Comparison of ENCODE assay signal across 8 cellular contexts in the genomic region with DNA sequence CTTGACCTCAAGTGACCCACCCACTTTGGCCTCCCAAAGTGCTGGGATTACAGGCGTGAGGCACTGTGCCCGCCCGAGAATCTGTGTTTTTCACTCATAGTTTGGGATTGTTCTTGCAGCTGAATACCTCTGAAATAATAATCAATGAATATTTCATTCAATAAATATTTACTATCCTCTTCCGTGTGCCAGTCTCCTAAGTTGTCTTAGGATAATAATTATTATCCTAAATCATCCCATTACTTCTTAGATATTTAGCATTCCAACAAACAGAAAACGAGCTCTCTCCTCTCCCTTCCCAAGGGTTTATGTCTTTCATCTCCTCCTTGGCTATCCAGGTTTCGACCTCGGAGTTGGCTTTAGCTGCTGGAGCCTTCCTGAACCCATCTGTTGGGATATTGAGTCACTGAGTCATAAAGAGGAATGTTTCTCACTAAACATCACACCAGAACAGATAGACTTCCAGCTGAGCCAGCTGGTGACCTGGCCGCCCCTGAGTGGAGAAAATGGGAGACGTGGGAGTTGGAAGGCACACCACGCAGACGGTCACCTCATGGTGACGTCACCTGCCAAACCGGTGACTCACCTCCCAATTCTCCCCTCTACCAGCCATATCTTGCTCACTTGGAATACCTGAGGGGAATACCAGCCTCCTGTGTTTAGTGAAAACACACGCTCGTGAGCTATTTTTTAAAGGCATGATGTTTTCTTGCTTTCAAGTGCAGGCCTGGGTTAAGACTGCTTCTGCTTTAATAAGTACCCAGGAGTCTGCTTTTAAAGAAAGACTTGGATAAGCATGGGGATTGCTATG. TPM values are rescaled to one million over a fixed set of nuclear protein-coding genes. Genes with fewer than 3 reads are reported as not detected.
DNase-seq lines count a peak whose midpoint lies in the region; ATAC-seq, FAIRE-seq and TF ChIP-seq lines count a peak whose summit lies in the region.

No MANE protein-coding gene starts in this region.

- peak overlapping the region in 3 of 4 donors; percentile 29 to 57 (median 52) for H3K27ac ChIP-seq in gastroesophageal sphincter
- no peak overlapping the region for H3K27ac ChIP-seq in OCI-LY7 (ENCODE audit: low read depth, low read length, poor library complexity, severe bottlenecking)

- H3K36me3 ChIP-seq in H7 (replicated peaks; ENCODE audit: control insufficient read depth, insufficient read depth, low read length) (no peaks in the 10 kb centered on the region), gastroesophageal sphincter (no peaks in the 10 kb centered on the region), OCI-LY7 (ENCODE audit: insufficient read depth, low read length) (no peaks in the 10 kb centered on the region)

- CTCF ChIA-PET in OCI-LY7 (lab: Charles Lee; ENCODE audit: unreplicated experiment): no interaction called here

- TF ChIP-seq POLR2A in gastroesophageal sphincter (IDR thresholded peaks at IDR 0.05): no peak

- H4K20me1 ChIP-seq in OCI-LY7 (ENCODE audit: insufficient read depth, low read length): no peaks in the 10 kb centered on the region

- peak; percentile 66 for ATAC-seq in gastroesophageal sphincter
- no peak for ATAC-seq in GM21619 (IDR thresholded peaks at IDR 0.05; ENCODE audit: unreplicated experiment)

- 33 to 50% methylated on average over 2 to 13 of the region's 15 CpGs for WGBS in gastroesophageal sphincter (ENCODE audit: low coverage in 1 of 2), 2 donors

- intact Hi-C loops in OCI-LY7 (cut with micrococcal nuclease; ENCODE audit: unreplicated experiment): no loop called here

- H3K4me1 ChIP-seq in gastroesophageal sphincter (peaks cover 0 to 28% (median 0%) of the 10 kb centered on the region in 3 donors), OCI-LY7 (ENCODE audit: insufficient read depth, low read length, poor library complexity, severe bottlenecking) (no peaks in the 10 kb centered on the region)

- H3K9me2 ChIP-seq in OCI-LY7 (ENCODE audit: insufficient read depth, low read length): no peaks in the 10 kb centered on the region

- DNase-seq in H7 (peak; percentile 39), SW480 (ENCODE audit: low spot score) (peak; percentile 96), smooth muscle cell of the brain vasculature (ENCODE audit: low read depth, low spot score) (peak; percentile 98), GM19239 (ENCODE audit: insufficient read length, low spot score) (no peak), DMS79 (lab: John Stamatoyannopoulos, UW) (no peak), OCI-LY7 (ENCODE audit: low spot score) (no peak)

- POLR2A ChIA-PET in OCI-LY7 (lab: Charles Lee): interaction anchor here (3.3 kb wide), 1 partner anchor 11 kb away, joined by 16 read pairs; no protein-coding TSS in a partner anchor

- no TSS peak for BruUV-seq in OCI-LY7 (replicated peaks; lab: Mats Ljungman, UMichigan)

- H3K9me3 ChIP-seq in gastroesophageal sphincter (no peaks in the 10 kb centered on the region), OCI-LY7 (ENCODE audit: low read length) (no peaks in the 10 kb centered on the region)

- no peak overlapping the region for H2AFZ ChIP-seq in OCI-LY7 (ENCODE audit: low read length)

- no peaks in the 10 kb centered on the region for H3K79me2 ChIP-seq in OCI-LY7 (ENCODE audit: insufficient read depth, low read depth, low read length)

- H3K4me2 ChIP-seq in OCI-LY7 (ENCODE audit: low read length): no peak overlapping the region

- TF ChIP-seq CTCF in gastroesophageal sphincter (IDR thresholded peaks at IDR 0.05) (no peak), OCI-LY7 (conservative IDR thresholded peaks at IDR 0.05; ENCODE audit: low read length) (no peak)

- H3K27me3 ChIP-seq in H7 (ENCODE audit: control insufficient read depth, insufficient read depth, low read length): no peaks in the 10 kb centered on the region
- no peaks in the 10 kb centered on the region for H3K27me3 ChIP-seq in gastroesophageal sphincter

- FAIRE-seq in GM19239 (lab: Jason Lieb, UNC): no peak

- H3K4me3 ChIP-seq in H7 (ENCODE audit: insufficient read depth, low read depth, low read length): no peak overlapping the region
- H3K4me3 ChIP-seq in gastroesophageal sphincter: no peak overlapping the region
- no peak overlapping the region for H3K4me3 ChIP-seq in OCI-LY7 (ENCODE audit: low read depth, low read length, poor library complexity, severe bottlenecking)

- no peak for TF ChIP-seq EP300 in gastroesophageal sphincter (IDR thresholded peaks at IDR 0.05)

RNA-seq across cellular contexts. Expression of a gene that starts 43.9 kb away (rescaled TPM):
- 6.7 and 7.4 TPM in 2 replicates for total RNA-seq in H7 (2014; rRNA removed; shearing (Covaris generic))
- total RNA-seq in gastroesophageal sphincter (10 to 100 TPM in 3 of 4 donors, 1 to 10 TPM in 1; 7.8 to 46.0 (median 14.0) TPM), OCI-LY7 (2022) (0.11 TPM in 1 of 2 replicates, not detected in the other)
- total RNA-seq in OCI-LY7 (2014; rRNA removed; shearing (Covaris generic)): 0.05 and 0.35 TPM in 2 replicates

Comparison
In these comparisons a context has a peak if more than half of its experiments do, and no peak if none do; other contexts are left out.
1. DNase-seq: peak in H7 (single experiment), SW480 (single experiment) and smooth muscle cell of the brain vasculature (single experiment); none in GM19239 (single experiment), DMS79 (single experiment) and OCI-LY7 (single experiment).